9 cellular contexts compared by ENCODE assay signal in the genomic region with DNA sequence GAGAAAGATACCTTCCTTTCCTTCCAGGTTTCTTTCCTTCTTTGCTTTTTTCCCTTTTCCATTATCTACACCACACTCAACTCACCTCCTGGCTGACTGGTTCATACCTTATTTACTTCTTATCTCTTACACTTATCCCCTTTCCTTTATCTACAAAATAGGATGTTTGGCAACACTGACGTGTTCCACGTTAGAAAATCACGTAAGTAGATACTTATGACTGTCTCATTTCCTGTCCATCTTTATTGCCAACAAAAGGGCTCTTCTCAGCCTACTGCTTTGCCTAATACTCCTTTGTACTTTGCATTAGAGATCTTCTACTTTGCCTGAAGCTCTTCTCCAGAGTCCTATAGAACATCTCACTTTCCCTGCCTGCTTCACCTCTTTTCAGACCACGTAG. TPM values are rescaled to one million over a fixed set of nuclear protein-coding genes. Genes with fewer than 3 reads are reported as not detected.
DNase-seq lines count a peak whose midpoint lies in the region; ATAC-seq, FAIRE-seq and TF ChIP-seq lines count a peak whose summit lies in the region.
"Had no signal": no experiment of that assay in that cellular context is flagged by ENCODE, and none has a peak within 500 bp of the region (broad histone marks: within the 10 kb centered on the region; RNA-seq: fewer than 3 reads in every experiment).

No MANE protein-coding gene starts in this region.

- H3K9me3 ChIP-seq in Karpas-422 (ENCODE audit: low read length) (no peaks in the 10 kb centered on the region), astrocyte (ENCODE audit: insufficient read depth, low read depth, low read length) (no peaks in the 10 kb centered on the region), mesodermal cell (ENCODE audit: control insufficient read depth, low read length) (no peaks in the 10 kb centered on the region)

- no peak overlapping the region for H3K27ac ChIP-seq in Karpas-422 (ENCODE audit: low read length)
- peak overlapping the region; percentile 5 for H3K27ac ChIP-seq in astrocyte (ENCODE audit: low read depth, low read length)
- peak overlapping the region; percentile 65 for H3K27ac ChIP-seq in mesodermal cell (ENCODE audit: low read depth, low read length, severe bottlenecking)

- peak; percentile 34 for FAIRE-seq in astrocyte (lab: Jason Lieb, UNC)

- no peaks in the 10 kb centered on the region for H3K9me2 ChIP-seq in Karpas-422 (replicated peaks; ENCODE audit: insufficient read depth, low read length)

- H3K4me3 ChIP-seq in Karpas-422 (ENCODE audit: low read length) (no peak overlapping the region), astrocyte (ENCODE audit: insufficient read depth, low read depth, low read length) (peak overlapping the region; percentile 5), mesodermal cell (ENCODE audit: extremely low read depth, insufficient read depth, low read length, poor library complexity, severe bottlenecking) (no peak overlapping the region)

- H2AFZ ChIP-seq in Karpas-422 (ENCODE audit: low read length) (no peak overlapping the region), astrocyte (ENCODE audit: low read depth, low read length) (peak overlapping the region; percentile 28)

- peaks cover 2% of the 10 kb centered on the region for H3K9me3 Mint-ChIP-seq in astrocyte (ENCODE audit: unreplicated experiment)
- H3K9me3 Mint-ChIP-seq in activated naive CD4-positive, alpha-beta T cell treated with anti-CD3 and anti-CD28 coated beads for 36 hours: no peaks in the 10 kb centered on the region
- H3K9me3 Mint-ChIP-seq: effector memory CD8-positive, alpha-beta T cell; natural killer cell had no signal

- 68 to 76% methylated on average over 4 of the region's 4 CpGs for WGBS in mesodermal cell (ENCODE audit: insufficient coverage in 2 of 2), 2 experiments

- intact Hi-C loops in activated naive CD4-positive, alpha-beta T cell treated with anti-CD3 and anti-CD28 coated beads for 36 hours (cut with micrococcal nuclease): no loop called here

- no peak overlapping the region for H3K27ac Mint-ChIP-seq in astrocyte (ENCODE audit: unreplicated experiment)
- no peak overlapping the region for H3K27ac Mint-ChIP-seq in activated naive CD4-positive, alpha-beta T cell treated with anti-CD3 and anti-CD28 coated beads for 36 hours
- H3K27ac Mint-ChIP-seq: effector memory CD8-positive, alpha-beta T cell had no signal

- H3K9ac ChIP-seq in Karpas-422 (ENCODE audit: low read length) (no peak overlapping the region), astrocyte (ENCODE audit: low read length) (peak overlapping the region; percentile 31)

- H3K4me2 ChIP-seq in Karpas-422 (ENCODE audit: low read depth, low read length, poor library complexity, severe bottlenecking): peak overlapping the region; percentile 48
- peak overlapping the region; percentile 41 for H3K4me2 ChIP-seq in astrocyte (ENCODE audit: low read length)

- CTCF ChIA-PET in activated naive CD4-positive, alpha-beta T cell treated with anti-CD3 and anti-CD28 coated beads for 36 hours (lab: Charles Lee): no interaction called here

- no peak for ATAC-seq in HG02798 (IDR thresholded peaks at IDR 0.05; ENCODE audit: poor library complexity, unreplicated experiment)
- ATAC-seq: effector memory CD8-positive, alpha-beta T cell had no signal

- H3K27me3 Mint-ChIP-seq in astrocyte (ENCODE audit: low read depth, unreplicated experiment): no peaks in the 10 kb centered on the region
- no peaks in the 10 kb centered on the region for H3K27me3 Mint-ChIP-seq in activated naive CD4-positive, alpha-beta T cell treated with anti-CD3 and anti-CD28 coated beads for 36 hours (ENCODE audit: low read depth)
- H3K27me3 Mint-ChIP-seq: effector memory CD8-positive, alpha-beta T cell had no signal

- no peak overlapping the region for H3K4me3 Mint-ChIP-seq in astrocyte (ENCODE audit: unreplicated experiment)
- H3K4me3 Mint-ChIP-seq in activated naive CD4-positive, alpha-beta T cell treated with anti-CD3 and anti-CD28 coated beads for 36 hours: no peak overlapping the region
- H3K4me3 Mint-ChIP-seq: effector memory CD8-positive, alpha-beta T cell; natural killer cell had no signal

- peaks cover 24% of the 10 kb centered on the region for H3K4me1 Mint-ChIP-seq in astrocyte (ENCODE audit: low read depth, unreplicated experiment)
- peaks cover 21% of the 10 kb centered on the region for H3K4me1 Mint-ChIP-seq in activated naive CD4-positive, alpha-beta T cell treated with anti-CD3 and anti-CD28 coated beads for 36 hours (ENCODE audit: low read depth)

- H3K36me3 Mint-ChIP-seq in astrocyte (ENCODE audit: low read depth, unreplicated experiment): peaks cover 16% of the 10 kb centered on the region
- peaks cover 8% of the 10 kb centered on the region for H3K36me3 Mint-ChIP-seq in activated naive CD4-positive, alpha-beta T cell treated with anti-CD3 and anti-CD28 coated beads for 36 hours (ENCODE audit: low read depth)
- H3K36me3 Mint-ChIP-seq: natural killer cell had no signal

- no peaks in the 10 kb centered on the region for H3K79me2 ChIP-seq in Karpas-422 (ENCODE audit: low read length)
- H3K79me2 ChIP-seq in astrocyte (ENCODE audit: insufficient read depth, low read length): peaks cover 7% of the 10 kb centered on the region

- H4K20me1 ChIP-seq in Karpas-422 (ENCODE audit: insufficient read depth, low read depth, low read length) (peaks cover 66% of the 10 kb centered on the region), astrocyte (ENCODE audit: insufficient read depth, low read length) (no peaks in the 10 kb centered on the region)

- no peaks in the 10 kb centered on the region for H3K36me3 ChIP-seq in Karpas-422 (ENCODE audit: insufficient read depth, low read length)
- no peaks in the 10 kb centered on the region for H3K36me3 ChIP-seq in astrocyte (ENCODE audit: insufficient read depth, low read length)
- H3K36me3 ChIP-seq in mesodermal cell (ENCODE audit: control insufficient read depth, insufficient read depth, low read length): no peaks in the 10 kb centered on the region

- DNase-seq in Daoy (ENCODE audit: low read depth): peak; percentile 38
- peak; percentile 57 for DNase-seq in Karpas-422
- peak; percentile 72 for DNase-seq in astrocyte (ENCODE audit: low read depth)
- no peak for DNase-seq in NCI-H524 (lab: John Stamatoyannopoulos, UW)
- no peak for DNase-seq in activated naive CD4-positive, alpha-beta T cell treated with anti-CD3 and anti-CD28 coated beads for 36 hours
- DNase-seq: effector memory CD8-positive, alpha-beta T cell; natural killer cell had no signal

- H3K27me3 ChIP-seq in Karpas-422 (ENCODE audit: low read length) (no peaks in the 10 kb centered on the region), astrocyte (ENCODE audit: insufficient read depth, low read length) (no peaks in the 10 kb centered on the region)

- no peak for TF ChIP-seq CTCF in astrocyte (IDR thresholded peaks at IDR 0.05; ENCODE audit: insufficient read depth, low read depth, low read length)

- H3K4me1 ChIP-seq in Karpas-422 (ENCODE audit: low read length) (peaks cover 11% of the 10 kb centered on the region), astrocyte (ENCODE audit: insufficient read depth, low read length) (peaks cover 4% of the 10 kb centered on the region), mesodermal cell (ENCODE audit: control insufficient read depth, insufficient read depth, low read length, poor library complexity, severe bottlenecking) (peaks cover 14% of the 10 kb centered on the region)

RNA-seq across cellular contexts. Expression of a gene that starts 25.1 kb away (rescaled TPM):
- 4.3 and 8.7 TPM in 2 replicates for total RNA-seq in Daoy (2014; rRNA removed; shearing (Covaris generic))
- total RNA-seq in Karpas-422 (2014; rRNA removed; shearing (Covaris generic); ENCODE audit: low replicate concordance): 2.6 and 6.0 TPM in 2 replicates
- 11.9 and 12.9 TPM in 2 replicates for total RNA-seq in astrocyte
- polyA plus RNA-seq in mesodermal cell (2013, experiment 1 of 2): 8.3 TPM
- 9.2 TPM for polyA plus RNA-seq in mesodermal cell (2013, experiment 2 of 2)
- total RNA-seq in activated naive CD4-positive, alpha-beta T cell treated with anti-CD3 and anti-CD28 coated beads for 36 hours: 10 to 100 TPM in 1 of 2 experiments, 1 to 10 TPM in 1; 7.4 to 10.9 TPM

Comparison
In these comparisons a context has a peak if more than half of its experiments do, and no peak if none do; other contexts are left out.
1. DNase-seq: peak in Daoy (single experiment), Karpas-422 (single experiment) and astrocyte (single experiment); none in NCI-H524 (0 of 2) and activated naive CD4-positive, alpha-beta T cell treated with anti-CD3 and anti-CD28 coated beads for 36 hours (single experiment).